ENCODE assay signal across 8 cellular contexts in genomic region chr15:81293728-81294500, GRCh38. TPM values are rescaled to one million over a fixed set of nuclear protein-coding genes. Genes with fewer than 3 reads are reported as not detected.
DNase-seq lines count a peak whose midpoint lies in the region; ATAC-seq, FAIRE-seq and TF ChIP-seq lines count a peak whose summit lies in the region.

No MANE protein-coding gene starts in this region.

- peak; percentile 64 for ATAC-seq in GM18505 (IDR thresholded peaks at IDR 0.05; ENCODE audit: unreplicated experiment)
- peak; percentile 59 for ATAC-seq in HG02623 (IDR thresholded peaks at IDR 0.05; ENCODE audit: unreplicated experiment)
- peak in 3 of 4 donors; percentile 17 to 57 (median 29) for ATAC-seq in pancreas

- no peaks in the 10 kb centered on the region for H3K9me3 ChIP-seq in pancreas

- no peaks in the 10 kb centered on the region for H3K36me3 ChIP-seq in pancreas

- no peak for TF ChIP-seq CTCF in pancreas (IDR thresholded peaks at IDR 0.05)

- H3K4me1 ChIP-seq in pancreas = no peaks in the 10 kb centered on the region

- intact Hi-C loops in pancreas (cut with DNase I) = no loop called here

- TF ChIP-seq POLR2A in GM18505 (IDR thresholded peaks at IDR 0.05; ENCODE audit: borderline replicate concordance, extremely low read depth, insufficient read depth, insufficient read length) = peak; percentile 53

- WGBS in pancreas, 2 donors = 64 to 74% methylated on average over 9 of the region's 9 CpGs

- DNase-seq in NOMO-1 treated with dmso at 0.1 percent for 144 hours (lab: John Stamatoyannopoulos, UW; ENCODE audit: unreplicated experiment) (peak; percentile 76), pancreas (no peak), ureter (ENCODE audit: low spot score) (no peak), HUDEP-2 (lab: John Stamatoyannopoulos, UW; ENCODE audit: unreplicated experiment in 76 of 76) (no peak), NCI-H226 (no peak)
- peak; percentile 41 to 60 for DNase-seq in activated T-helper 1 cell treated with anti-CD3 and anti-CD28 coated beads, Interleukin-2, amount 50 U/mL, for 16 hours (ENCODE audit: low read depth in 1 of 2, low spot score in 1 of 2)

- FAIRE-seq in pancreas (lab: Jason Lieb, UNC) = no peak

- H3K27ac ChIP-seq in pancreas = peak overlapping the region in 1 of 4 donors; percentile 41

- no peak overlapping the region for H3K4me3 ChIP-seq in pancreas

- H3K27me3 ChIP-seq in pancreas = no peaks in the 10 kb centered on the region

RNA-seq across cellular contexts. Expression of gene STARD5, which starts 30.0 kb away (rescaled TPM):
- 1 to 10 TPM; 1.1 to 2.9 (median 2.0) TPM for total RNA-seq in pancreas
- polyA plus RNA-seq in pancreas = 1 to 10 TPM; 3.8 to 4.0 TPM
- 17.5 TPM for total RNA-seq in ureter

Comparison
In these comparisons a context has a peak if more than half of its experiments do, and no peak if none do; other contexts are left out.
1. DNase-seq: peak in NOMO-1 treated with dmso at 0.1 percent for 144 hours (single experiment) and activated T-helper 1 cell treated with anti-CD3 and anti-CD28 coated beads, Interleukin-2, amount 50 U/mL, for 16 hours (2 of 2); none in pancreas (0 of 6), ureter (single experiment), HUDEP-2 (0 of 76) and NCI-H226 (single experiment).
2. Peak in every context shown above with its lines, with median percentiles within 50 percentile points of each other: ATAC-seq.